ENCODE assay signal across 14 cellular contexts in the genomic region with DNA sequence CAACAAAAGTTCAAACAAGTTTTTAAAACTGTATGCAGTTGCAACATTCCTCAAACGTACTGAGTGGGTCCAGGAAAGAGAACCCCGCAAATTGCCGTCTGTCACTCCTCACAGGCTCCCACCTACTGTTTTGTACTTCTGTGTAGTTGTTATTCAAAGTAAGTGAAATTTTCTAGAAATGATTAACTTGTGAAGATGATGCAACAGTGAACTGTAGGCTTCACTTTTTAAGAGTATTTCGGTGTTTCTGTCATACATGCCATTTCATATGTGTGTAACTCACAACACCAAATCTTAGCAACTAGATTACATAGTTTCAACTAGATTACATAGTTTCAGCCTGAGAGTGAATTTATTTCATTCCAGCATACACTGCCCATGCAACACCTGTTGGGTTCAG.
"Had no signal": no experiment of that assay in that cellular context is flagged by ENCODE, and none has a peak within 500 bp of the region (broad histone marks: within the 10 kb centered on the region; RNA-seq: fewer than 3 reads in every experiment).

No MANE protein-coding gene starts in this region.

- H3K4me2 ChIP-seq: SK-N-SH had no signal

- H3K4me3 Mint-ChIP-seq: activated CD4-positive, alpha-beta T cell treated with anti-CD3 and anti-CD28 coated beads, Interleukin-2, amount 10 ng/mL, durations not matched to agents 24 days and 14 days; naive B cell; stimulated activated memory B cell treated with anti-CD40 and anti-IgM and Interleukin-4, amounts not matched to agents 10 μg/mL and 1 μg/mL and 100 μg/mL, for 72 hours had no signal

- H3K4me1 ChIP-seq: esophagus squamous epithelium, lower lobe of right lung, transverse colon had no signal

- H3K36me3 ChIP-seq: esophagus squamous epithelium, lower lobe of right lung, transverse colon had no signal

- H3K9me3 ChIP-seq: esophagus squamous epithelium, lower lobe of right lung, SK-N-SH, transverse colon had no signal

- H3K27me3 ChIP-seq: esophagus squamous epithelium, transverse colon had no signal

- H3K36me3 Mint-ChIP-seq: naive B cell; stimulated activated memory B cell treated with anti-CD40 and anti-IgM and Interleukin-4, amounts not matched to agents 10 μg/mL and 1 μg/mL and 100 μg/mL, for 72 hours had no signal

- H3K9ac ChIP-seq: SK-N-SH had no signal

- ATAC-seq: right cardiac atrium; stimulated activated memory B cell treated with anti-CD40 and anti-IgM and Interleukin-4, amounts not matched to agents 10 μg/mL and 1 μg/mL and 100 μg/mL, for 72 hours had no signal

- H3K27ac ChIP-seq: esophagus squamous epithelium, lower lobe of right lung, transverse colon had no signal

- DNase-seq: activated CD4-positive, alpha-beta T cell treated with anti-CD3 and anti-CD28 coated beads, Interleukin-2, amount 10 ng/mL, durations not matched to agents 24 days and 14 days; activated CD8-positive, alpha-beta memory T cell treated with anti-CD3 and anti-CD28 coated beads for 24 hours; activated naive CD4-positive, alpha-beta T cell treated with anti-CD3 and anti-CD28 coated beads, Interleukin-2, amount 50 U/mL, for 16 hours; esophagus squamous epithelium; kidney; lower lobe of right lung; naive B cell; right cardiac atrium; SK-N-SH; transverse colon had no signal

- FAIRE-seq: bronchial epithelial cell, frontal cortex, kidney had no signal

- H3K4me1 Mint-ChIP-seq: activated CD4-positive, alpha-beta T cell treated with anti-CD3 and anti-CD28 coated beads, Interleukin-2, amount 10 ng/mL, durations not matched to agents 24 days and 14 days; stimulated activated memory B cell treated with anti-CD40 and anti-IgM and Interleukin-4, amounts not matched to agents 10 μg/mL and 1 μg/mL and 100 μg/mL, for 72 hours had no signal

- H3K9me3 Mint-ChIP-seq: activated T-helper 2 cell treated with anti-CD3 and anti-CD28 coated beads, Interferon-gamma antibody, Interleukin-2, Interleukin-4, amounts not matched to agents 10 μg/mL and 5 μg/mL and 100 μg/mL, durations not matched to agents 14 hours and 24 hours and 36 hours; naive B cell; stimulated activated memory B cell treated with anti-CD40 and anti-IgM and Interleukin-4, amounts not matched to agents 10 μg/mL and 1 μg/mL and 100 μg/mL, for 72 hours had no signal

- H3K4me3 ChIP-seq: esophagus squamous epithelium, lower lobe of right lung, transverse colon had no signal

- H3K27ac Mint-ChIP-seq: activated CD4-positive, alpha-beta T cell treated with anti-CD3 and anti-CD28 coated beads, Interleukin-2, amount 10 ng/mL, durations not matched to agents 24 days and 14 days; activated T-helper 2 cell treated with anti-CD3 and anti-CD28 coated beads, Interferon-gamma antibody, Interleukin-2, Interleukin-4, amounts not matched to agents 10 μg/mL and 5 μg/mL and 100 μg/mL, durations not matched to agents 14 hours and 24 hours and 36 hours; naive B cell; stimulated activated memory B cell treated with anti-CD40 and anti-IgM and Interleukin-4, amounts not matched to agents 10 μg/mL and 1 μg/mL and 100 μg/mL, for 72 hours had no signal
